11 cellular contexts compared by ENCODE assay signal in genomic region chr4:168551945-168552695, GRCh38. TPM values are rescaled to one million over a fixed set of nuclear protein-coding genes. Genes with fewer than 3 reads are reported as not detected.
DNase-seq lines count a peak whose midpoint lies in the region; ATAC-seq and TF ChIP-seq lines count a peak whose summit lies in the region.
"Had no signal": no experiment of that assay in that cellular context is flagged by ENCODE, and none has a peak within 500 bp of the region (broad histone marks: within the 10 kb centered on the region; RNA-seq: fewer than 3 reads in every experiment).

No MANE protein-coding gene starts in this region.

- no peaks in the 10 kb centered on the region for H3K27me3 ChIP-seq in heart right ventricle

- peaks cover 35% of the 10 kb centered on the region for H3K4me1 Mint-ChIP-seq in type B pancreatic cell (ENCODE audit: unreplicated experiment)

- H3K9me3 ChIP-seq in heart right ventricle: no peaks in the 10 kb centered on the region

- peaks cover 0 to 24% (median 12%) of the 10 kb centered on the region in 9 donors for H3K4me1 ChIP-seq in heart right ventricle

- DNase-seq in heart right ventricle (no peak), cardiac septum (ENCODE audit: low spot score) (no peak), NB4 (ENCODE audit: low read depth) (peak; percentile 32), dermis blood vessel endothelial cell (peak; percentile 71), type B pancreatic cell (ENCODE audit: extremely low spot score, unreplicated experiment) (no peak)
- no peak for DNase-seq in stimulated activated naive CD4-positive, alpha-beta T cell treated with Interleukin-2 at 50 U/mL for 16 hours (lab: John Stamatoyannopoulos, UW)
- DNase-seq: activated CD4-positive, CD25-positive, alpha-beta regulatory T cell; NCI-H1436 treated with DMSO at 0.1 percent for 48 hours; stimulated activated CD4-positive, alpha-beta T cell treated with anti-CD3 and anti-CD28 coated beads, Interleukin-4, amount 100 ng/mL, for 1 hour had no signal

- H3K36me3 Mint-ChIP-seq in type B pancreatic cell: no peaks in the 10 kb centered on the region

- 59 to 70% methylated on average over 2 of the region's 2 CpGs for WGBS in heart right ventricle, 2 donors

- intact Hi-C loops in heart right ventricle (cut with DNase I) (loop anchor here in 1 of 10 donors (5.0 kb wide), 1 partner anchor 235 kb away; the partner anchor contains the start of gene DDX60), cardiac septum (cut with DNase I) (no loop called here)

- H3K27ac Mint-ChIP-seq in type B pancreatic cell: no peak overlapping the region

- H3K4me3 ChIP-seq in heart right ventricle (no peak overlapping the region), NB4 (ENCODE audit: low read depth, low read length) (no peak overlapping the region)

- H3K27me3 Mint-ChIP-seq in type B pancreatic cell: no peaks in the 10 kb centered on the region

- H3K36me3 ChIP-seq in heart right ventricle: no peaks in the 10 kb centered on the region

- TF ChIP-seq CTCF in heart right ventricle (IDR thresholded peaks at IDR 0.05): peak in 5 of 9 donors; percentile 8 to 33 (median 21)
- TF ChIP-seq CTCF in NB4 (IDR thresholded peaks at IDR 0.05; ENCODE audit: low read depth, low read length): no peak
- peak; percentile 30 for TF ChIP-seq CTCF in type B pancreatic cell (conservative IDR thresholded peaks at IDR 0.05)

- no peak overlapping the region for H3K27ac ChIP-seq in heart right ventricle

- H3K9me3 Mint-ChIP-seq in type B pancreatic cell: peaks cover under 1% of the 10 kb centered on the region

- no peak overlapping the region for H3K4me3 Mint-ChIP-seq in type B pancreatic cell

- ATAC-seq in heart right ventricle (no peak), GM18498 (IDR thresholded peaks at IDR 0.05; ENCODE audit: unreplicated experiment) (no peak), GM21723 (IDR thresholded peaks at IDR 0.05; ENCODE audit: unreplicated experiment) (no peak)

- TF ChIP-seq POLR2A in NB4 (IDR thresholded peaks at IDR 0.05; ENCODE audit: extremely low read depth, insufficient read length): no peak

RNA-seq across cellular contexts. Expression of gene PALLD, which starts 55.3 kb away (rescaled TPM):
- 1,000 to 10,000 TPM in 3 of 10 donors, 100 to 1,000 TPM in 7; 588 to 1,537 (median 701) TPM for total RNA-seq in heart right ventricle
- 100 to 1,000 TPM; 169 to 484 TPM for polyA plus RNA-seq in heart right ventricle
- total RNA-seq in cardiac septum: 705 TPM
- 15.7 and 33.1 TPM in 2 replicates for total RNA-seq in dermis blood vessel endothelial cell
- total RNA-seq in type B pancreatic cell (ENCODE audit: low replicate concordance): 38.3 and 93.5 TPM in 2 replicates

Comparison
In these comparisons a context has a peak if more than half of its experiments do, and no peak if none do; other contexts are left out.
1. DNase-seq: peak in NB4 (single experiment) and dermis blood vessel endothelial cell (single experiment); none in heart right ventricle (0 of 2), cardiac septum (single experiment), type B pancreatic cell (single experiment) and stimulated activated naive CD4-positive, alpha-beta T cell treated with Interleukin-2 at 50 U/mL for 16 hours (single experiment).